8 cellular contexts compared by ENCODE assay signal in the genomic region with DNA sequence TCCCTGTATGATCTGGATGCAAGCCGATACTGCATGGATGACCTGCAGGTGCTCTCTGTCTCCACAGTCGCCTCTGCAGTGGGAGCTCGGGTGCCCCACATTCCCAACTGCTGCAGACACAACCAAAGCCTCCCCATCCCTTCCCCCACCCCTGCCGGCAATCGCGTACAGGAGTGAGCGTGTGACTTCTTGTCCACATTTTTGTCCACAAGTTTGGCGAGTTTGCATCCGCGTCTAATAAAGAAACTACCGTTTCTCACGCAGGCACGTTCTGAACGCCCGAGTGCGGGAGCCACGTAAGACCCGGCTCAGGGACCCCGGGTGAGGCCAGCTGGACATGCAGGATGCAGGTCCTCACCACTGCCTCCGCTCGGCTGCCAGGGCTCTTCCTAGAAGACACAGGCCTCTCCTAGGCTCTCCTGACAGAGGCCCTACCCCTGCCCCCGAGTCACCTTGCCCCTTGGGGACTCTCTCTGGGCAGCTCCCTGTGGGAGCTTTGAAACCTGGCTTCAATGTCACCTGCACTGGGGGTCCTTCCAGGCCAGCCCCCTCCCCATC. TPM values are rescaled to one million over a fixed set of nuclear protein-coding genes. Genes with fewer than 3 reads are reported as not detected.
A peak's percentile ranks its signal among the peaks of the same experiment; 100 is the strongest.
DNase-seq lines count a peak whose midpoint lies in the region; FAIRE-seq and TF ChIP-seq lines count a peak whose summit lies in the region.
"Not testable (repeated sequence)": the region's sequence is repeated elsewhere in the genome, so short reads cannot be mapped to it uniquely, and the experiment has no call there.
"Had no signal": no experiment of that assay in that cellular context is flagged by ENCODE, and none has a peak within 500 bp of the region (broad histone marks: within the 10 kb centered on the region; RNA-seq: fewer than 3 reads in every experiment).

No MANE protein-coding gene starts in this region.

- FAIRE-seq in kidney (lab: Jason Lieb, UNC): not testable (repeated sequence)

- peak overlapping the region in 2 of 5 experiments; percentile 45 to 60 for H3K27ac Mint-ChIP-seq in brain

- H3K9me3 ChIP-seq in esophagus muscularis mucosa; kidney (ENCODE audit: control insufficient read depth in 1 of 2, low read length in 2 of 2); stomach smooth muscle (ENCODE audit: control insufficient read depth in 2 of 2, low read length in 2 of 2): not testable (repeated sequence)

- not testable (repeated sequence) for H3K27me3 ChIP-seq in esophagus muscularis mucosa; rectal smooth muscle tissue (ENCODE audit: control insufficient read depth, insufficient read depth, low read length); stomach smooth muscle (ENCODE audit: control insufficient read depth in 1 of 2, insufficient read depth in 2 of 2, low read length in 2 of 2)

- intact Hi-C loops in esophagus muscularis mucosa (cut with DNase I); kidney (cut with DNase I): not testable (repeated sequence)

- H3K27ac ChIP-seq in esophagus muscularis mucosa (replicated peaks in 1 of 4) (peak overlapping the region; percentile 69 to 84 (median 82)), rectal smooth muscle tissue (ENCODE audit: low read depth, low read length) (peak overlapping the region; percentile 40), stomach smooth muscle (ENCODE audit: low read length) (peak overlapping the region; percentile 46)
- not testable (repeated sequence) for H3K27ac ChIP-seq in kidney (ENCODE audit: low read depth in 2 of 2, low read length in 2 of 2)

- not testable (repeated sequence) for H3K36me3 ChIP-seq in esophagus muscularis mucosa; kidney (ENCODE audit: control insufficient read depth in 1 of 2, insufficient read depth in 2 of 2, low read length in 2 of 2); rectal smooth muscle tissue (ENCODE audit: control insufficient read depth, insufficient read depth, low read length); stomach smooth muscle (ENCODE audit: control insufficient read depth in 2 of 2, insufficient read depth in 2 of 2, low read length in 2 of 2)

- peaks cover 49% of the 10 kb centered on the region for H3K4me1 Mint-ChIP-seq in brain

- not testable (repeated sequence) for TF ChIP-seq POLR2A in esophagus muscularis mucosa (IDR thresholded peaks at IDR 0.05; ENCODE audit: low read depth)

- not testable (repeated sequence) for H3K36me3 Mint-ChIP-seq in brain

- not testable (repeated sequence) for H3K9me3 Mint-ChIP-seq in brain

- TF ChIP-seq EP300 in esophagus muscularis mucosa (IDR thresholded peaks at IDR 0.05): not testable (repeated sequence)

- H3K4me1 ChIP-seq in esophagus muscularis mucosa (peaks cover 44 to 84% (median 76%) of the 10 kb centered on the region in 4 donors), kidney (ENCODE audit: control insufficient read depth in 1 of 2, insufficient read depth in 1 of 2, low read depth in 1 of 2, low read length in 2 of 2) (peaks cover 0 to 16% of the 10 kb centered on the region in 2 donors), rectal smooth muscle tissue (ENCODE audit: control insufficient read depth, insufficient read depth, low read length) (peaks cover 21% of the 10 kb centered on the region), stomach smooth muscle (ENCODE audit: control insufficient read depth, insufficient read depth, low read length) (peaks cover 43% of the 10 kb centered on the region)

- H3K4me3 ChIP-seq in esophagus muscularis mucosa: peak overlapping the region in 2 of 4 donors; percentile 22 to 30
- H3K4me3 ChIP-seq in kidney (ENCODE audit: low read length in 2 of 2); rectal smooth muscle tissue (ENCODE audit: low read length); stomach smooth muscle (ENCODE audit: low read length in 2 of 2): not testable (repeated sequence)

- 31% methylated on average over 19 of the region's 22 CpGs for WGBS in esophagus muscularis mucosa

- not testable (repeated sequence) for H3K9ac ChIP-seq in kidney (ENCODE audit: low read length in 2 of 2); rectal smooth muscle tissue (ENCODE audit: low read length); stomach smooth muscle (ENCODE audit: low read length in 2 of 2)

- not testable (repeated sequence) for H3K27me3 Mint-ChIP-seq in brain

- peak; percentile 73 for DNase-seq in EH (ENCODE audit: low read depth)
- peak; percentile 56 for DNase-seq in RPMI7951 (ENCODE audit: low read depth)
- DNase-seq in esophagus muscularis mucosa (ENCODE audit: extremely low spot score): not testable (repeated sequence)
- peak; percentile 59 for DNase-seq in kidney

- not testable (repeated sequence) for TF ChIP-seq CTCF in brain (conservative IDR thresholded peaks at IDR 0.05); esophagus muscularis mucosa (IDR thresholded peaks at IDR 0.05); kidney (IDR thresholded peaks at IDR 0.05; ENCODE audit: borderline replicate concordance, extremely low read depth, insufficient read depth)

- H3K4me3 Mint-ChIP-seq in brain: peak overlapping the region in 3 of 5 experiments; percentile 18 to 55 (median 23)

RNA-seq across cellular contexts. Expression of a gene that starts 5.7 kb away (rescaled TPM):
- 19.1 and 29.9 TPM in 2 replicates for total RNA-seq in RPMI7951 (2014; rRNA removed; shearing (Covaris generic))
- polyA plus RNA-seq in brain (ENCODE audit: insufficient read depth, low read depth, low replicate concordance) (32.3 TPM), kidney (ENCODE audit: insufficient read depth, low read depth, low replicate concordance) (16.2 TPM)
- total RNA-seq in esophagus muscularis mucosa (100 to 1,000 TPM; 297 to 459 (median 366) TPM), kidney (88.3 TPM)

RNA-seq across cellular contexts. Expression of a gene that starts 18.5 kb away (rescaled TPM):
- 0.20 and 0.72 TPM in 2 replicates for total RNA-seq in RPMI7951 (2014; rRNA removed; shearing (Covaris generic))
- polyA plus RNA-seq in brain (ENCODE audit: insufficient read depth, low read depth, low replicate concordance) (13.7 TPM), kidney (ENCODE audit: insufficient read depth, low read depth, low replicate concordance) (3.0 TPM)
- total RNA-seq in esophagus muscularis mucosa (not detected), kidney (1.5 TPM)
- total RNA-seq: CD8-positive, alpha-beta T cell had no signal

RNA-seq across cellular contexts. Expression of a gene that starts 25.6 kb away (rescaled TPM):
- total RNA-seq in RPMI7951 (2014; rRNA removed; shearing (Covaris generic)): 47.7 and 57.2 TPM in 2 replicates
- polyA plus RNA-seq in brain (ENCODE audit: insufficient read depth, low read depth, low replicate concordance) (89.5 TPM), kidney (ENCODE audit: insufficient read depth, low read depth, low replicate concordance) (26.1 TPM)
- total RNA-seq in esophagus muscularis mucosa (10 to 100 TPM; 42.6 to 64.5 (median 54.3) TPM), kidney (66.8 TPM)
